Comparison of ENCODE assay signal across 12 cellular contexts in genomic region chr5:62375627-62376026, GRCh38. TPM values are rescaled to one million over a fixed set of nuclear protein-coding genes. Genes with fewer than 3 reads are reported as not detected.
DNase-seq lines count a peak whose midpoint lies in the region; ATAC-seq, FAIRE-seq and TF ChIP-seq lines count a peak whose summit lies in the region.
"Had no signal": no experiment of that assay in that cellular context is flagged by ENCODE, and none has a peak within 500 bp of the region (broad histone marks: within the 10 kb centered on the region; RNA-seq: fewer than 3 reads in every experiment).

No MANE protein-coding gene starts in this region.

- no peak overlapping the region for H3K27ac ChIP-seq in HCT116 (ENCODE audit: low read depth, low read length)
- H3K27ac ChIP-seq in K562 (ENCODE audit: extremely low read depth, low read depth, low read length), result peak overlapping the region; percentile 39; the same call in 1 of the 3 replicates
- H3K27ac ChIP-seq in heart right ventricle, result no peak overlapping the region
- no peak overlapping the region for H3K27ac ChIP-seq in sigmoid colon
- H3K27ac ChIP-seq: BLaER1 had no signal

- H3K4me1 Mint-ChIP-seq in natural killer cell treated with Interleukin-12 subunit alpha and Interleukin-12 subunit beta and Interleukin-15 and Interleukin-18, amount 100 ng/mL, for 72 hours (ENCODE audit: low read depth in 2 of 2), result no peaks in the 10 kb centered on the region
- no peaks in the 10 kb centered on the region for H3K4me1 Mint-ChIP-seq in natural killer cell

- ATAC-seq in natural killer cell treated with Interleukin-12 subunit alpha and Interleukin-12 subunit beta and Interleukin-15 and Interleukin-18, amount 100 ng/mL, for 72 hours, result no peak
- ATAC-seq in natural killer cell, result no peak
- peak; percentile 67 for ATAC-seq in HCT116
- ATAC-seq in K562, result peak; percentile 60
- ATAC-seq in heart right ventricle, result no peak
- ATAC-seq in HG02981 (IDR thresholded peaks at IDR 0.05; ENCODE audit: unreplicated experiment), result no peak

- no peak for TF ChIP-seq RAD21 in HCT116 (IDR thresholded peaks at IDR 0.05; ENCODE audit: low read depth)
- TF ChIP-seq RAD21 in K562 (CRISPR knock-in tag; conservative IDR thresholded peaks at IDR 0.05 in 1 of 2, IDR thresholded peaks at IDR 0.05 in 1 of 2), result no peak

- H4K20me1 ChIP-seq in HCT116 (ENCODE audit: insufficient read depth) (no peaks in the 10 kb centered on the region), K562 (replicated peaks; ENCODE audit: control insufficient read depth, insufficient read depth, low read length) (no peaks in the 10 kb centered on the region)
- H4K20me1 ChIP-seq: BLaER1 had no signal

- H3K27ac Mint-ChIP-seq in natural killer cell treated with Interleukin-12 subunit alpha and Interleukin-12 subunit beta and Interleukin-15 and Interleukin-18, amount 100 ng/mL, for 72 hours, result peak overlapping the region; percentile 26 to 54
- H3K27ac Mint-ChIP-seq in natural killer cell, result peak overlapping the region in 1 of 2 donors; percentile 34

- no peaks in the 10 kb centered on the region for H3K27me3 ChIP-seq in HCT116 (ENCODE audit: insufficient read depth, low read length)
- no peaks in the 10 kb centered on the region for H3K27me3 ChIP-seq in K562 (ENCODE audit: control insufficient read depth in 2 of 2, insufficient read depth in 2 of 2, low read length in 2 of 2)
- no peaks in the 10 kb centered on the region for H3K27me3 ChIP-seq in heart right ventricle
- H3K27me3 ChIP-seq in sigmoid colon, result no peaks in the 10 kb centered on the region
- H3K27me3 ChIP-seq: BLaER1 had no signal

- peaks cover 24% of the 10 kb centered on the region for H3K36me3 Mint-ChIP-seq in natural killer cell treated with Interleukin-12 subunit alpha and Interleukin-12 subunit beta and Interleukin-15 and Interleukin-18, amount 100 ng/mL, for 72 hours
- H3K36me3 Mint-ChIP-seq in natural killer cell, result peaks cover 8% of the 10 kb centered on the region

- H3K79me2 ChIP-seq in HCT116 (ENCODE audit: insufficient read depth, low read length) (no peaks in the 10 kb centered on the region), K562 (ENCODE audit: control insufficient read depth, insufficient read depth, low read length) (no peaks in the 10 kb centered on the region)

- no peaks in the 10 kb centered on the region for H3K9me2 ChIP-seq in HCT116 (ENCODE audit: insufficient read depth)

- no peak overlapping the region for H3K4me3 Mint-ChIP-seq in natural killer cell treated with Interleukin-12 subunit alpha and Interleukin-12 subunit beta and Interleukin-15 and Interleukin-18, amount 100 ng/mL, for 72 hours
- no peak overlapping the region for H3K4me3 Mint-ChIP-seq in natural killer cell

- no peak for FAIRE-seq in K562 (lab: Jason Lieb, UNC)

- H3K27me3 Mint-ChIP-seq in natural killer cell treated with Interleukin-12 subunit alpha and Interleukin-12 subunit beta and Interleukin-15 and Interleukin-18, amount 100 ng/mL, for 72 hours, result no peaks in the 10 kb centered on the region
- no peaks in the 10 kb centered on the region for H3K27me3 Mint-ChIP-seq in natural killer cell (ENCODE audit: low read depth in 2 of 2)

- TF ChIP-seq CTCF in natural killer cell (IDR thresholded peaks at IDR 0.05), result no peak
- TF ChIP-seq CTCF in HCT116 (IDR thresholded peaks at IDR 0.05 in 2 of 3, conservative IDR thresholded peaks at IDR 0.05 in 1 of 3; ENCODE audit: borderline replicate concordance in 1 of 3, insufficient read depth in 1 of 3, low read depth in 2 of 3, low read length in 2 of 3), result no peak
- TF ChIP-seq CTCF in K562 (IDR thresholded peaks at IDR 0.05 in 2 of 3, conservative IDR thresholded peaks at IDR 0.05 in 1 of 3; ENCODE audit: insufficient read depth in 2 of 3, low read depth in 1 of 3, low read length in 3 of 3), result no peak
- TF ChIP-seq CTCF in heart right ventricle (IDR thresholded peaks at IDR 0.05), result no peak
- no peak for TF ChIP-seq CTCF in sigmoid colon (IDR thresholded peaks at IDR 0.05)

- peak overlapping the region; percentile 36 for H3K4me2 ChIP-seq in HCT116 (ENCODE audit: low read length)
- H3K4me2 ChIP-seq in K562 (ENCODE audit: insufficient read depth, low read length), result no peak overlapping the region
- H3K4me2 ChIP-seq: BLaER1 had no signal

- in situ Hi-C loops in K562 (cut with MboI), result no loop called here

- POLR2A ChIA-PET in HCT116 (lab: Charles Lee), result no interaction called here
- POLR2A ChIA-PET in K562 (lab: Yijun Ruan, JAX), result no interaction called here

- BruUV-seq in HCT116 (replicated peaks; lab: Mats Ljungman, UMichigan), result no TSS peak
- no TSS peak for BruUV-seq in K562 (replicated peaks; lab: Mats Ljungman, UMichigan)

- CTCF ChIA-PET in HCT116 (lab: Charles Lee) (no interaction called here), K562 (lab: Yijun Ruan, JAX; ENCODE audit: low intra/inter-chr PET ratio) (no interaction called here)

- H3K4me3 ChIP-seq in HCT116 (replicated peaks in 1 of 2; ENCODE audit: low read depth in 1 of 2, low read length in 2 of 2), result no peak overlapping the region
- no peak overlapping the region for H3K4me3 ChIP-seq in K562
- H3K4me3 ChIP-seq in heart right ventricle, result no peak overlapping the region
- no peak overlapping the region for H3K4me3 ChIP-seq in sigmoid colon
- H3K4me3 ChIP-seq: BLaER1 had no signal

- DNase-seq in natural killer cell treated with Interleukin-12 subunit alpha and Interleukin-12 subunit beta and Interleukin-15 and Interleukin-18, amount 100 ng/mL, for 72 hours (ENCODE audit: low spot score), result no peak
- DNase-seq in natural killer cell (no peak), HCT116 (ENCODE audit: low read depth, low spot score) (no peak), K562 (ENCODE audit: extremely low read depth in 1 of 4, low spot score in 3 of 4) (no peak), heart right ventricle (no peak), sigmoid colon (no peak)
- DNase-seq: Kasumi-1, NCI-H1436, NCI-H2029 treated with DMSO at 0.1 percent for 48 hours, NCI-H510A treated with DMSO at 0.1 percent for 48 hours had no signal

- intact Hi-C loops in natural killer cell (cut with micrococcal nuclease) (no loop called here), HCT116 (cut with micrococcal nuclease) (no loop called here), K562 (cut with micrococcal nuclease) (no loop called here), heart right ventricle (cut with DNase I) (no loop called here), sigmoid colon (cut with DNase I) (no loop called here)

- no peaks in the 10 kb centered on the region for H3K9me1 ChIP-seq in K562 (ENCODE audit: control insufficient read depth, insufficient read depth, low read length)

- RAD21 ChIA-PET in HCT116 (lab: Charles Lee; ENCODE audit: low non-redundant PET in 1 of 2, low total read pairs in 2 of 2, uncharacterized antibody in 2 of 2, unreplicated experiment in 2 of 2), result no interaction called here

- H2AFZ ChIP-seq in HCT116 (ENCODE audit: low read depth, low read length, poor library complexity, severe bottlenecking) (no peak overlapping the region), K562 (ENCODE audit: low read depth, low read length) (no peak overlapping the region)

- no peak overlapping the region for H3K9ac ChIP-seq in HCT116 (ENCODE audit: low read length)
- no peak overlapping the region for H3K9ac ChIP-seq in K562 (ENCODE audit: insufficient read depth in 1 of 2, low read depth in 2 of 2, low read length in 2 of 2)
- H3K9ac ChIP-seq: BLaER1 had no signal

- no peak for TF ChIP-seq EP300 in K562 (IDR thresholded peaks at IDR 0.05; ENCODE audit: low read length)
- no peak for TF ChIP-seq EP300 in sigmoid colon (IDR thresholded peaks at IDR 0.05)

- H3K9me3 Mint-ChIP-seq in natural killer cell treated with Interleukin-12 subunit alpha and Interleukin-12 subunit beta and Interleukin-15 and Interleukin-18, amount 100 ng/mL, for 72 hours, result no peaks in the 10 kb centered on the region
- H3K9me3 Mint-ChIP-seq in natural killer cell, result no peaks in the 10 kb centered on the region

- H3K9me3 ChIP-seq in HCT116 (ENCODE audit: control insufficient read depth in 1 of 2, insufficient read depth in 1 of 2, low read depth in 1 of 2, low read length in 2 of 2) (no peaks in the 10 kb centered on the region), K562 (replicated peaks; ENCODE audit: control insufficient read depth, insufficient read depth, low read depth, low read length) (no peaks in the 10 kb centered on the region), heart right ventricle (no peaks in the 10 kb centered on the region), sigmoid colon (no peaks in the 10 kb centered on the region)
- H3K9me3 ChIP-seq: BLaER1 had no signal

- TF ChIP-seq POLR2A in HCT116 (IDR thresholded peaks at IDR 0.05; ENCODE audit: borderline replicate concordance, extremely low read depth, insufficient read depth, insufficient read length) (no peak), K562 (conservative IDR thresholded peaks at IDR 0.05) (no peak), sigmoid colon (IDR thresholded peaks at IDR 0.05) (no peak)

- H3K4me1 ChIP-seq in HCT116 (ENCODE audit: control insufficient read depth in 1 of 2, insufficient read depth in 2 of 2, low read length in 2 of 2), result peaks cover 6 to 23% of the 10 kb centered on the region in 2 experiments
- peaks cover 8 to 9% of the 10 kb centered on the region in 2 experiments for H3K4me1 ChIP-seq in K562 (replicated peaks in 1 of 2; ENCODE audit: control insufficient read depth in 2 of 2, insufficient read depth in 2 of 2, low read length in 2 of 2)
- no peaks in the 10 kb centered on the region for H3K4me1 ChIP-seq in heart right ventricle
- H3K4me1 ChIP-seq in sigmoid colon, result no peaks in the 10 kb centered on the region
- H3K4me1 ChIP-seq: BLaER1 had no signal

- H3K36me3 ChIP-seq in HCT116 (ENCODE audit: control insufficient read depth in 1 of 2, insufficient read depth in 2 of 2, low read length in 2 of 2), result peaks cover 5 to 10% of the 10 kb centered on the region in 2 experiments; a peak in 2 of 4 replicates
- peaks cover 86% of the 10 kb centered on the region for H3K36me3 ChIP-seq in K562 (ENCODE audit: control insufficient read depth, insufficient read depth, low read length)
- peaks cover 0 to 99% (median 29%) of the 10 kb centered on the region in 9 donors for H3K36me3 ChIP-seq in heart right ventricle
- H3K36me3 ChIP-seq in sigmoid colon, result peaks cover 0 to 75% (median 21%) of the 10 kb centered on the region in 4 donors

RNA-seq across cellular contexts. Expression of gene DIMT1, which starts 28.1 kb away (rescaled TPM):
- total RNA-seq in natural killer cell treated with Interleukin-12 subunit alpha and Interleukin-12 subunit beta and Interleukin-15 and Interleukin-18, amount 100 ng/mL, for 72 hours, result 10 to 100 TPM; 30.8 to 40.4 TPM
- total RNA-seq in natural killer cell (10 to 100 TPM in 2 of 3 donors, 1 to 10 TPM in 1; 8.9 to 10.9 (median 10.1) TPM), HCT116 (2021; ENCODE audit: unreplicated experiment) (43.5 TPM), K562 (2014; rRNA removed) (66.8 and 117 TPM in 2 replicates), K562 (2014; rRNA removed; fragmentation: Illumina TruSeq; extraction: Trizol) (54.1 and 67.6 TPM in 2 replicates), K562 (2015; rRNA removed; fragmentation: Illumina TruSeq; extraction: Trizol) (47.2 and 48.5 TPM in 2 replicates), K562 (2021) (64.3 and 64.5 TPM in 2 replicates), heart right ventricle (10 to 100 TPM; 15.9 to 23.0 (median 19.0) TPM), sigmoid colon (10 to 100 TPM; 13.0 to 42.2 (median 25.3) TPM)
- 19.8 and 28.3 TPM in 2 replicates for polyA plus RNA-seq in HCT116 (2012)
- 25.7 and 41.2 TPM in 2 replicates for total RNA-seq in K562 (2011; cell fraction: chromatin; rRNA removed; ENCODE audit: low replicate concordance)
- total RNA-seq in K562 (2011; cell fraction: nucleolus; rRNA removed), result 17.6 and 19.8 TPM in 2 replicates
- total RNA-seq in K562 (2011; cell fraction: nucleoplasm; rRNA removed), result 20.8 and 26.9 TPM in 2 replicates
- polyA plus RNA-seq in K562 (2011; rRNA removed) (56.4 and 85.3 TPM in 2 replicates), K562 (2014; fragmentation: Illumina TruSeq; extraction: Trizol) (54.9 and 59.1 TPM in 2 replicates), K562 (2014; fragmentation: Nextera tagmentation; extraction: Ambion mirVana) (10 to 100 TPM; 28.9 to 39.9 TPM), K562 (2014; rRNA removed) (53.3 and 73.8 TPM in 2 replicates), heart right ventricle (10 to 100 TPM; 10.5 to 18.0 TPM), sigmoid colon (10 to 100 TPM in 2 of 3 donors, 1 to 10 TPM in 1; 6.0 to 14.0 (median 12.6) TPM)
- polyA plus RNA-seq in K562 (2011; cell fraction: cytosol; rRNA removed), result 28.3 and 31.9 TPM in 2 replicates
- polyA plus RNA-seq in K562 (2011; cell fraction: nucleus; rRNA removed), result 38.6 and 42.2 TPM in 2 replicates
- 49.7 and 50.9 TPM in 2 replicates for polyA plus RNA-seq in K562 (2012)
- 43.7 and 59.4 TPM in 2 replicates for polyA minus RNA-seq in K562 (2011; rRNA and poly(A)+ RNA removed)
- polyA minus RNA-seq in K562 (2011; cell fraction: cytosol; rRNA and poly(A)+ RNA removed), result 13.9 and 21.2 TPM in 2 replicates
- polyA minus RNA-seq in K562 (2011; cell fraction: nucleus; rRNA and poly(A)+ RNA removed), result 20.9 and 21.4 TPM in 2 replicates

RNA-seq across cellular contexts. Expression of gene IPO11, which starts 36.9 kb away (rescaled TPM):
- 10 to 100 TPM; 33.5 to 77.2 TPM for total RNA-seq in natural killer cell treated with Interleukin-12 subunit alpha and Interleukin-12 subunit beta and Interleukin-15 and Interleukin-18, amount 100 ng/mL, for 72 hours
- total RNA-seq in natural killer cell (10 to 100 TPM; 16.6 to 31.4 (median 30.7) TPM), HCT116 (2021; ENCODE audit: unreplicated experiment) (55.1 TPM), K562 (2014; rRNA removed) (44.6 and 57.7 TPM in 2 replicates), K562 (2014; rRNA removed; fragmentation: Illumina TruSeq; extraction: Trizol) (94.0 and 105 TPM in 2 replicates), K562 (2015; rRNA removed; fragmentation: Illumina TruSeq; extraction: Trizol) (66.9 and 70.9 TPM in 2 replicates), K562 (2021) (96.0 and 101 TPM in 2 replicates), heart right ventricle (10 to 100 TPM; 23.9 to 39.3 (median 32.9) TPM), sigmoid colon (10 to 100 TPM; 20.9 to 38.8 (median 22.4) TPM)
- polyA plus RNA-seq in HCT116 (2012), result 13.3 and 19.8 TPM in 2 replicates
- 185 and 259 TPM in 2 replicates for total RNA-seq in K562 (2011; cell fraction: chromatin; rRNA removed; ENCODE audit: low replicate concordance)
- total RNA-seq in K562 (2011; cell fraction: nucleolus; rRNA removed), result 33.7 and 40.3 TPM in 2 replicates
- 102 and 134 TPM in 2 replicates for total RNA-seq in K562 (2011; cell fraction: nucleoplasm; rRNA removed)
- polyA plus RNA-seq in K562 (2011; rRNA removed) (71.6 and 85.9 TPM in 2 replicates), K562 (2014; fragmentation: Illumina TruSeq; extraction: Trizol) (82.1 and 91.6 TPM in 2 replicates), K562 (2014; fragmentation: Nextera tagmentation; extraction: Ambion mirVana) (10 to 100 TPM; 39.5 to 45.4 TPM), K562 (2014; rRNA removed) (35.4 and 38.7 TPM in 2 replicates), heart right ventricle (10 to 100 TPM in 1 of 2 donors, 1 to 10 TPM in 1; 7.8 to 11.0 TPM), sigmoid colon (10 to 100 TPM in 1 of 3 donors, 1 to 10 TPM in 2; 5.3 to 12.1 (median 9.6) TPM)
- 46.8 and 52.7 TPM in 2 replicates for polyA plus RNA-seq in K562 (2011; cell fraction: cytosol; rRNA removed)
- polyA plus RNA-seq in K562 (2011; cell fraction: nucleus; rRNA removed), result 55.7 and 69.0 TPM in 2 replicates
- 29.9 and 34.4 TPM in 2 replicates for polyA plus RNA-seq in K562 (2012)
- polyA minus RNA-seq in K562 (2011; rRNA and poly(A)+ RNA removed), result 273 and 294 TPM in 2 replicates
- 64.4 and 95.9 TPM in 2 replicates for polyA minus RNA-seq in K562 (2011; cell fraction: cytosol; rRNA and poly(A)+ RNA removed)
- 62.2 and 109 TPM in 2 replicates for polyA minus RNA-seq in K562 (2011; cell fraction: nucleus; rRNA and poly(A)+ RNA removed)

Comparison
In these comparisons a context has a peak if more than half of its experiments do, and no peak if none do; other contexts are left out.
1. ATAC-seq: peak in HCT116 (single experiment) and K562 (single experiment); none in natural killer cell treated with Interleukin-12 subunit alpha and Interleukin-12 subunit beta and Interleukin-15 and Interleukin-18, amount 100 ng/mL, for 72 hours (0 of 2), natural killer cell (0 of 3), heart right ventricle (0 of 8) and HG02981 (single experiment).